In the genomic region with DNA sequence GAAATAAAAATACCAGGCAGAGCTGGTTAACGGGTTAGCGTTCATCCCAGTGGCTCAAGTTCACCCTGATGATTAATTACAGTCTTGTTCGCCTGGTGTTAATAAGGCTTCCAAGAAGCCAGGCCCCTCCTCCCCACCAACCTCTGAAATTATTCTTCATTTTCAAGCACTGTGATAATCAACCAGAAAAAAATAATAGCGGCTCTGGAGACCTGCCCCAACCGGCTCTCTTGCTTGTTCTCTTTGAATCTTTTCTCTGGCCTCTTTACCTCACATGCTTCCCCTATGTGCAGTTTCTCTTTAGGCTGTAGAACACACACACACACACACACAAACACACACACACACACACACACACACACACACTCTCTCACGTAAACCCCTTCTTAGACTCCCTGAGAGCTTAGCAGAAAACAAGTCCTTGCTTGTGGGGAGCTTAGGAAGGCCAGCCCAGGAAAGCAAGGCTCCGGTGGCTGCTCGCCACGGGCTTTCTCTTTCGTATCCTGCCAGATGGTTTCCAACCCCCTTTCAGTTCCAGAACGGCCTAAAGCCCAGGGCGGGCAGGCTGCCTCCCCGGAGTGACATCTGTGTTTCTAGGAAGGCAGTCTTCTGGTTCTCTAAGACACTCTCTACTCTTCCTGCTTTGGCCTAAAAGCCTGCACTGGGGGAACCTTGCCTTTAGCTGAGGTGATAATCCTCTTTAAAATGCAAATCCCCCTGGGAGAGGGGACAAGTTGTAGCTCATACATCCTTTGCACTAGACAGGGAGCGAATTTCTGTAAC, we compare ENCODE assay signal across 1 cellular context.
TF ChIP-seq lines count a peak whose summit lies in the region.

No MANE protein-coding gene starts in this region.

TF ChIP-seq in SK-N-SH, 30 proteins besides CTCF, POLR2A, EP300 and RAD21 (continued from another document):
- TF ChIP-seq ZBTB33 (IDR thresholded peaks at IDR 0.05; ENCODE audit: borderline replicate concordance, low read depth), result no peak
